In genomic region chr9:96122255-96122654, GRCh38 we compare ENCODE assay signal across 30 cellular contexts.
"Had no signal": no experiment of that assay in that cellular context is flagged by ENCODE, and none has a peak within 500 bp of the region (broad histone marks: within the 10 kb centered on the region; RNA-seq: fewer than 3 reads in every experiment).

No MANE protein-coding gene starts in this region.

- H2AFZ ChIP-seq: hepatocyte had no signal

- H3K27ac Mint-ChIP-seq: activated B cell treated with CpG ODN at 0.5 μM for 24 hours; activated CD8-positive, alpha-beta memory T cell treated with anti-CD3 and anti-CD28 coated beads, Interleukin-2, amount 10 ng/mL, durations not matched to agents 7 days and 5 days; activated CD8-positive, alpha-beta T cell treated with anti-CD3 and anti-CD28 coated beads, Interleukin-2, amount 10 ng/mL, durations not matched to agents 7 days and 5 days; activated naive CD4-positive, alpha-beta T cell treated with anti-CD3 and anti-CD28 coated beads, Interleukin-2, amount 50 U/mL, for 72 hours; activated T-cell treated with anti-CD3 and anti-CD28 coated beads, Interleukin-2, amount 50 U/mL, for 72 hours; stimulated activated effector memory CD8-positive, alpha-beta T cell treated with anti-CD3 and anti-CD28 coated beads, Interleukin-12 subunit alpha, Interleukin-12 subunit beta, amount 100 ng/mL, for 72 hours; stimulated activated naive CD8-positive, alpha-beta T cell treated with anti-CD3 and anti-CD28 coated beads, Interleukin-15, Interleukin-2, amounts not matched to agents 100 ng/mL and 50 ng/mL, for 24 hours; T-helper 2 cell treated with Interferon-gamma antibody and Interleukin-4, amounts not matched to agents 5 μg/mL and 100 μg/mL, for 36 hours had no signal

- H3K79me2 ChIP-seq: hepatocyte had no signal

- H3K4me3 Mint-ChIP-seq: activated B cell treated with CpG ODN at 0.5 μM for 24 hours; activated CD8-positive, alpha-beta memory T cell treated with anti-CD3 and anti-CD28 coated beads, Interleukin-2, amount 10 ng/mL, durations not matched to agents 7 days and 5 days; activated CD8-positive, alpha-beta T cell treated with anti-CD3 and anti-CD28 coated beads, Interleukin-2, amount 10 ng/mL, durations not matched to agents 7 days and 5 days; activated T-cell treated with anti-CD3 and anti-CD28 coated beads, Interleukin-2, amount 50 U/mL, for 72 hours; central memory CD8-positive, alpha-beta T cell; natural killer cell; stimulated activated effector memory CD8-positive, alpha-beta T cell treated with anti-CD3 and anti-CD28 coated beads, Interleukin-12 subunit alpha, Interleukin-12 subunit beta, amount 100 ng/mL, for 72 hours; stimulated activated naive CD8-positive, alpha-beta T cell treated with anti-CD3 and anti-CD28 coated beads, Interleukin-15, Interleukin-2, amounts not matched to agents 100 ng/mL and 50 ng/mL, for 24 hours; T-cell; T-helper 2 cell treated with Interferon-gamma antibody and Interleukin-4, amounts not matched to agents 5 μg/mL and 100 μg/mL, for 36 hours had no signal

- H3K4me3 ChIP-seq: esophagus muscularis mucosa, hepatocyte, right lobe of liver, skin epidermis, thyroid gland, upper lobe of right lung had no signal

- H3K4me2 ChIP-seq: hepatocyte had no signal

- H3K27ac ChIP-seq: hepatocyte, right lobe of liver, skin epidermis, thyroid gland, upper lobe of right lung had no signal

- DNase-seq: activated B cell treated with CpG ODN at 0.5 μM for 24 hours; activated CD8-positive, alpha-beta memory T cell treated with anti-CD3 and anti-CD28 coated beads, Interleukin-2, amount 10 ng/mL, durations not matched to agents 7 days and 5 days; activated CD8-positive, alpha-beta T cell treated with anti-CD3 and anti-CD28 coated beads, Interleukin-2, amount 10 ng/mL, durations not matched to agents 7 days and 5 days; activated naive CD4-positive, alpha-beta T cell; activated T-cell treated with anti-CD3 and anti-CD28 coated beads, Interleukin-2, amount 50 U/mL, for 72 hours; dermis blood vessel endothelial cell; effector CD4-positive, alpha-beta T cell; glutamatergic neuron; islet precursor cell; left ventricle myocardium superior; mammary epithelial cell; midbrain; natural killer cell; right lobe of liver; stimulated activated CD4-positive, alpha-beta T cell treated with anti-CD3 and anti-CD28 coated beads, Interleukin-12 subunit alpha, Interleukin-12 subunit beta, amount 100 ng/mL, for 4 hours; stimulated activated CD4-positive, alpha-beta T cell treated with anti-CD3 and anti-CD28 coated beads, Interleukin-4, amount 100 ng/mL, for 24 hours; T-cell; thyroid gland; upper lobe of right lung had no signal

- H3K4me1 ChIP-seq: right lobe of liver, thyroid gland, upper lobe of right lung had no signal

- H3K9me3 Mint-ChIP-seq: activated T-cell treated with anti-CD3 and anti-CD28 coated beads, Interleukin-2, amount 50 U/mL, for 72 hours; central memory CD8-positive, alpha-beta T cell; natural killer cell; stimulated activated effector memory CD8-positive, alpha-beta T cell treated with anti-CD3 and anti-CD28 coated beads, Interleukin-12 subunit alpha, Interleukin-12 subunit beta, amount 100 ng/mL, for 72 hours had no signal

- FAIRE-seq: bronchial epithelial cell, colon, frontal cortex had no signal

- H3K36me3 Mint-ChIP-seq: natural killer cell; stimulated activated effector memory CD8-positive, alpha-beta T cell treated with anti-CD3 and anti-CD28 coated beads, Interleukin-12 subunit alpha, Interleukin-12 subunit beta, amount 100 ng/mL, for 72 hours; T-cell had no signal

- H3K27me3 ChIP-seq: esophagus muscularis mucosa, hepatocyte, right lobe of liver, thyroid gland, upper lobe of right lung had no signal

- H3K36me3 ChIP-seq: esophagus muscularis mucosa, right lobe of liver, thyroid gland, upper lobe of right lung had no signal

- H3K4me1 Mint-ChIP-seq: activated B cell treated with CpG ODN at 0.5 μM for 24 hours had no signal
